10 cellular contexts compared by ENCODE assay signal in the genomic region with DNA sequence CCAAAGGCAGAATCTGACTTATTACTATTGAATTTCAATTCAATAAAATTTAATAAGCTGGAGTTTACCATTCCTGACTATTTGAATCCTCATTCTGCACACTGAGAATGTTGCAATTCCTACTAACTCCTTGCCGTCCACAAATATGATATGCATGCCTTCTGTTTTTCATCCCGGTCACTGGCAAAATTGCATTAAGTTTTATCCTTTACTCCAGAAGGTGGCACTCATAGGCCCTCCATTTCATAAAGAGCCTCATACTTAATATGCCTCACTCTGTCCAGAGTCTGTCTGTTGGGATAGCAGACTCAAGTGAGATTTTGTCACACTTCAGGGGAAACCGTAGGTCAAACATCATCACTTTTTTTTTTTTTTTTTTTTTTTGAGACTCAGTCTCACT. TPM values are rescaled to one million over a fixed set of nuclear protein-coding genes. Genes with fewer than 3 reads are reported as not detected.
DNase-seq lines count a peak whose midpoint lies in the region; ATAC-seq and TF ChIP-seq lines count a peak whose summit lies in the region.
"Had no signal": no experiment of that assay in that cellular context is flagged by ENCODE, and none has a peak within 500 bp of the region (broad histone marks: within the 10 kb centered on the region; RNA-seq: fewer than 3 reads in every experiment).

No MANE protein-coding gene starts in this region.

- intact Hi-C loops in spleen (cut with DNase I; ENCODE audit: low total_unique reads): no loop called here
- intact Hi-C loops in aorta (cut with DNase I): no loop called here

- WGBS in spleen, 5 donors: 15 to 32% (median 28%) methylated on average over 3 of the region's 3 CpGs
- WGBS in aorta, 2 donors: 12 to 13% methylated on average over 3 of the region's 3 CpGs

- H3K9me3 ChIP-seq in spleen (no peaks in the 10 kb centered on the region), aorta (ENCODE audit: control insufficient read depth, low read length) (no peaks in the 10 kb centered on the region)

- H3K4me3 ChIP-seq in spleen: no peak overlapping the region
- H3K4me3 ChIP-seq in aorta (ENCODE audit: low read length in 2 of 2): no peak overlapping the region

- H3K27ac ChIP-seq in spleen (no peak overlapping the region), aorta (ENCODE audit: low read depth in 1 of 2, low read length in 2 of 2) (no peak overlapping the region)

- H3K36me3 ChIP-seq in spleen: peaks cover 0 to 8% (median 4%) of the 10 kb centered on the region in 6 donors
- no peaks in the 10 kb centered on the region for H3K36me3 ChIP-seq in aorta (ENCODE audit: control insufficient read depth in 1 of 2, insufficient read depth in 2 of 2, low read length in 1 of 2)

- no peaks in the 10 kb centered on the region for H3K27me3 ChIP-seq in spleen (replicated peaks in 1 of 7)
- no peaks in the 10 kb centered on the region for H3K27me3 ChIP-seq in aorta (ENCODE audit: control insufficient read depth in 1 of 2, insufficient read depth in 2 of 2, low read length in 1 of 2)

- no peak for TF ChIP-seq POLR2A in erythroblast (IDR thresholded peaks at IDR 0.05; ENCODE audit: low read length)
- no peak for TF ChIP-seq POLR2A in spleen (IDR thresholded peaks at IDR 0.05)

- TF ChIP-seq CTCF in spleen (IDR thresholded peaks at IDR 0.05 in 8 of 11, conservative IDR thresholded peaks at IDR 0.05 in 3 of 11): peak in 7 of 11 experiments; percentile 14 to 47 (median 38)

- H3K4me1 ChIP-seq in spleen: peaks cover 0 to 42% (median 25%) of the 10 kb centered on the region in 6 donors
- H3K4me1 ChIP-seq in aorta (ENCODE audit: control insufficient read depth in 1 of 2, insufficient read depth in 2 of 2, low read length in 2 of 2): no peaks in the 10 kb centered on the region

- ATAC-seq in HG03025 (IDR thresholded peaks at IDR 0.05; ENCODE audit: low FRiP score, unreplicated experiment) (no peak), aorta (ENCODE audit: low FRiP score) (no peak)

- DNase-seq in NCI-H510A treated with DMSO at 0.1 percent for 48 hours (lab: John Stamatoyannopoulos, UW): peak; percentile 21
- DNase-seq in NCI-H510A (lab: John Stamatoyannopoulos, UW): no peak
- DNase-seq in NCI-H748 treated with DMSO at 0.1 percent for 48 hours (lab: John Stamatoyannopoulos, UW): peak; percentile 18
- DNase-seq in erythroblast (lab: John Stamatoyannopoulos, UW): peak; percentile 31 to 51
- no peak for DNase-seq in spleen
- no peak for DNase-seq in HPDE6-E6E7 (ENCODE audit: extremely low spot score)
- no peak for DNase-seq in aorta
- DNase-seq: activated B cell treated with CpG ODN at 0.5 μM for 24 hours had no signal

RNA-seq across cellular contexts. Expression of gene F11R, which starts 27.4 kb away (rescaled TPM):
- total RNA-seq in spleen: 10 to 100 TPM; 46.7 to 77.2 (median 56.8) TPM
- 10 to 100 TPM in 1 of 3 donors, 1 to 10 TPM in 2; 6.4 to 16.5 (median 8.4) TPM for polyA plus RNA-seq in spleen
- total RNA-seq in aorta: 10 to 100 TPM; 21.7 to 26.0 TPM
- 1 to 10 TPM; 2.4 to 8.0 TPM for polyA plus RNA-seq in aorta

RNA-seq across cellular contexts. Expression of gene ITLN2, which starts 38.9 kb away (rescaled TPM):
- not detected for total RNA-seq in spleen
- polyA plus RNA-seq in spleen: not detected
- not detected for total RNA-seq in aorta
- polyA plus RNA-seq in aorta: 1 to 10 TPM; 4.5 to 5.5 TPM
- total RNA-seq: activated B cell treated with CpG ODN at 0.5 μM for 24 hours, pulmonary artery endothelial cell had no signal

RNA-seq across cellular contexts. Expression of gene TSTD1, which starts 45.2 kb away (rescaled TPM):
- total RNA-seq in spleen (10 to 100 TPM; 24.3 to 31.9 (median 29.7) TPM), aorta (10 to 100 TPM in 1 of 2 donors, 1 to 10 TPM in 1; 9.1 to 12.5 TPM)
- polyA plus RNA-seq in spleen (100 to 1,000 TPM in 1 of 3 donors, 10 to 100 TPM in 2; 87.6 to 141 (median 94.2) TPM), aorta (10 to 100 TPM; 13.2 to 31.9 TPM)

RNA-seq across cellular contexts. Expression of gene USF1, which starts 52.2 kb away (rescaled TPM):
- total RNA-seq in spleen: 100 to 1,000 TPM; 113 to 158 (median 123) TPM
- 100 to 1,000 TPM; 132 to 339 (median 228) TPM for polyA plus RNA-seq in spleen
- total RNA-seq in aorta: 10 to 100 TPM; 42.2 to 67.0 TPM
- polyA plus RNA-seq in aorta: 100 to 1,000 TPM in 1 of 2 donors, 10 to 100 TPM in 1; 33.8 to 124 TPM

Comparison
In these comparisons a context has a peak if more than half of its experiments do, and no peak if none do; other contexts are left out.
1. DNase-seq: peak in NCI-H510A treated with DMSO at 0.1 percent for 48 hours (single experiment), NCI-H748 treated with DMSO at 0.1 percent for 48 hours (single experiment) and erythroblast (2 of 2); none in NCI-H510A (single experiment), spleen (single experiment), HPDE6-E6E7 (single experiment) and aorta (0 of 2).